Comparison of ENCODE assay signal across 33 cellular contexts in genomic region chr6:101935732-101936131, GRCh38.
"Had no signal": no experiment of that assay in that cellular context is flagged by ENCODE, and none has a peak within 500 bp of the region (broad histone marks: within the 10 kb centered on the region; RNA-seq: fewer than 3 reads in every experiment).

No MANE protein-coding gene starts in this region.

- DNase-seq: activated B cell treated with CpG ODN at 0.5 μM for 24 hours; activated CD4-positive, alpha-beta memory T cell treated with anti-CD3 and anti-CD28 coated beads for 36 hours; activated CD4-positive, alpha-beta T cell treated with anti-CD3 and anti-CD28 coated beads for 4 hours; activated CD4-positive, alpha-beta T cell treated with anti-CD3 and anti-CD28 coated beads, Interleukin-2, amount 50 U/mL, for 1 hour; activated CD4-positive, CD25-positive, alpha-beta regulatory T cell treated with anti-CD3 and anti-CD28 coated beads, Interleukin-2, amount 50 U/mL, for 72 hours; activated CD8-positive, alpha-beta memory T cell treated with anti-CD3 and anti-CD28 coated beads, Interleukin-2, amount 50 U/mL, for 4 hours; activated gamma-delta T cell treated with Interleukin-2 at 50 U/mL for 16 hours; activated naive CD4-positive, alpha-beta T cell treated with anti-CD3 and anti-CD28 coated beads for 36 hours; activated T-cell treated with anti-CD3 and anti-CD28 coated beads for 4 hours; activated T-cell treated with anti-CD3 and anti-CD28 coated beads, Interleukin-2, amount 50 U/mL, for 4 hours; amniotic stem cell; aorta; brain microvascular endothelial cell; central memory CD4-positive, alpha-beta T cell; NCI-H1105; NCI-H1417 treated with DMSO at 0.1 percent for 48 hours; NCI-H187 treated with DMSO at 0.1 percent for 48 hours; NCI-H2081; NCI-H2171 treated with DMSO at 0.1 percent for 48 hours; NCI-H2227 treated with DMSO at 0.1 percent for 48 hours; NCI-H524; NCI-H69; Peyer's patch; SIG-M5; SW 1271; T-helper 1 cell; T-helper 2 cell; T-helper 9 cell had no signal

- H3K36me3 ChIP-seq: brain microvascular endothelial cell, Peyer's patch had no signal

- H3K4me3 ChIP-seq: Peyer's patch had no signal

- H3K9me3 ChIP-seq: Peyer's patch had no signal

- H3K4me1 ChIP-seq: Peyer's patch had no signal

- H3K27ac ChIP-seq: brain microvascular endothelial cell, KMS-11, Peyer's patch, RWPE1, VCaP had no signal

- H3K27me3 ChIP-seq: brain microvascular endothelial cell, Peyer's patch had no signal

- ATAC-seq: activated naive CD4-positive, alpha-beta T cell treated with anti-CD3 and anti-CD28 coated beads, Interleukin-2, amount 50 U/mL, for 72 hours; activated T-cell treated with anti-CD3 and anti-CD28 coated beads, Interleukin-2, amount 50 U/mL, for 4 hours; Right ventricle myocardium inferior had no signal

- H3K4me2 ChIP-seq: KMS-11 had no signal
